In the genomic region with DNA sequence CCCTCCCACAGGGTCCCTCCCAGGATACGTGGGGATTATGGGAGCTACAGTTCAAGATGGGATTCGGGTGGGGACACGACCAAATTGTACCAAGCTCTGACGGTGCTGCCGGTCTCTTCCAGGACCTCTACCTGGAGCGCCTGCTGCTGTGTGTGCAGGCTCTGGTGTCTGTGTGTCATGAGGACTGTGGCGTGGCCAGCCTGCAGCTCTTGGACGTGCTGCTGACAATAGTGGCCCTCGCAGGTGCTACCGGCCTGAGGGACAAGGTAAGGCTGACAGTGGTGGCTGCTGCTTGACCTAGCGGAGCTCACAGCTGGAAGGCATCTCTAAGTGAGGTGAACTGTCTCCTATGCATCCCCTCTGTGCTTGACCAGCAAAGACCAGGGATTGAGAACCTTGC, we compare ENCODE assay signal across 36 cellular contexts.
"Had no signal": no experiment of that assay in that cellular context is flagged by ENCODE, and none has a peak within 500 bp of the region (broad histone marks: within the 10 kb centered on the region; RNA-seq: fewer than 3 reads in every experiment).

No MANE protein-coding gene starts in this region.

- FAIRE-seq: bronchial epithelial cell, TTC549 had no signal

- H3K4me3 Mint-ChIP-seq: activated B cell treated with CpG ODN at 0.5 μM for 24 hours; activated CD4-positive, alpha-beta memory T cell treated with anti-CD3 and anti-CD28 coated beads for 36 hours; activated CD4-positive, alpha-beta T cell treated with anti-CD3 and anti-CD28 coated beads, Interleukin-2, amount 10 ng/mL, durations not matched to agents 24 days and 14 days; activated CD8-positive, alpha-beta T cell treated with anti-CD3 and anti-CD28 coated beads for 36 hours; activated naive CD8-positive, alpha-beta T cell treated with anti-CD3 and anti-CD28 coated beads for 36 hours; activated T-cell treated with anti-CD3 and anti-CD28 coated beads, Interleukin-2, amount 50 U/mL, for 4 hours; activated T-cell treated with anti-CD3 and anti-CD28 coated beads, Interleukin-2, amount 50 U/mL, for 72 hours; activated T-helper 1 cell treated with anti-CD3 and anti-CD28 coated beads, Interleukin-12 subunit alpha, Interleukin-12 subunit beta, Interleukin-2, Interleukin-4 antibody, amounts not matched to agents 30 ng/mL and 10 ng/mL and 1 ng/mL, durations not matched to agents 14 hours and 24 hours and 36 hours; activated T-helper 17 cell treated with anti-CD3 and anti-CD28 coated beads, Interleukin-2, amount 50 U/mL, for 72 hours; brain; central memory CD8-positive, alpha-beta T cell; T-helper 1 cell treated with Interleukin-12 subunit alpha and Interleukin-12 subunit beta and Interleukin-4 antibody, amounts not matched to agents 30 μg/mL and 1 μg/mL, for 36 hours; T-helper 2 cell treated with Interferon-gamma antibody and Interleukin-4, amounts not matched to agents 5 μg/mL and 100 μg/mL, for 36 hours had no signal

- H3K27ac Mint-ChIP-seq: activated B cell treated with CpG ODN at 0.5 μM for 24 hours; activated CD4-positive, alpha-beta memory T cell treated with anti-CD3 and anti-CD28 coated beads for 36 hours; activated CD4-positive, alpha-beta T cell treated with anti-CD3 and anti-CD28 coated beads, Interleukin-2, amount 10 ng/mL, durations not matched to agents 24 days and 14 days; activated CD8-positive, alpha-beta T cell treated with anti-CD3 and anti-CD28 coated beads for 36 hours; activated naive CD8-positive, alpha-beta T cell treated with anti-CD3 and anti-CD28 coated beads for 36 hours; activated T-cell treated with anti-CD3 and anti-CD28 coated beads, Interleukin-2, amount 50 U/mL, for 72 hours; activated T-helper 1 cell treated with anti-CD3 and anti-CD28 coated beads, Interleukin-12 subunit alpha, Interleukin-12 subunit beta, Interleukin-2, Interleukin-4 antibody, amounts not matched to agents 30 ng/mL and 10 ng/mL and 1 ng/mL, durations not matched to agents 14 hours and 24 hours and 36 hours; activated T-helper 17 cell treated with anti-CD3 and anti-CD28 coated beads, Interleukin-2, amount 50 U/mL, for 72 hours; T-helper 1 cell treated with Interleukin-12 subunit alpha and Interleukin-12 subunit beta and Interleukin-4 antibody, amounts not matched to agents 30 μg/mL and 1 μg/mL, for 36 hours; T-helper 2 cell treated with Interferon-gamma antibody and Interleukin-4, amounts not matched to agents 5 μg/mL and 100 μg/mL, for 36 hours had no signal

- H3K4me1 ChIP-seq: adrenal gland had no signal

- H3K27me3 ChIP-seq: adrenal gland, cardiac muscle cell had no signal

- DNase-seq: activated B cell treated with CpG ODN at 0.5 μM for 24 hours; activated CD4-positive, alpha-beta memory T cell treated with anti-CD3 and anti-CD28 coated beads for 36 hours; activated CD4-positive, alpha-beta T cell treated with anti-CD3 and anti-CD28 coated beads for 4 hours; activated CD4-positive, alpha-beta T cell treated with anti-CD3 and anti-CD28 coated beads, Interleukin-2, amount 10 ng/mL, durations not matched to agents 24 days and 14 days; activated CD4-positive, alpha-beta T cell treated with anti-CD3 and anti-CD28 coated beads, Interleukin-2, amount 50 U/mL, for 1 hour; activated CD4-positive, alpha-beta T cell treated with anti-CD3 and anti-CD28 coated beads, Interleukin-2, amount 50 U/mL, for 4 hours; activated CD4-positive, CD25-positive, alpha-beta regulatory T cell treated with anti-CD3 and anti-CD28 coated beads, Interleukin-2, amount 50 U/mL, for 72 hours; activated CD8-positive, alpha-beta memory T cell treated with anti-CD3 and anti-CD28 coated beads, Interleukin-2, amount 50 U/mL, for 4 hours; activated CD8-positive, alpha-beta T cell treated with anti-CD3 and anti-CD28 coated beads for 36 hours; activated effector memory CD4-positive, alpha-beta T cell treated with anti-CD3 and anti-CD28 coated beads, Interleukin-2, amount 50 U/mL, for 16 hours; activated gamma-delta T cell treated with Interleukin-2 at 50 U/mL for 16 hours; activated naive CD4-positive, alpha-beta T cell treated with anti-CD3 and anti-CD28 coated beads, Interleukin-2, amount 50 U/mL, for 16 hours; activated naive CD4-positive, alpha-beta T cell treated with Interleukin-2 at 50 U/mL for 16 hours; activated naive CD8-positive, alpha-beta T cell treated with anti-CD3 and anti-CD28 coated beads for 36 hours; activated T-cell treated with anti-CD3 and anti-CD28 coated beads for 4 hours; activated T-cell treated with anti-CD3 and anti-CD28 coated beads, Interleukin-2, amount 50 U/mL, for 1 hour; activated T-cell treated with anti-CD3 and anti-CD28 coated beads, Interleukin-2, amount 50 U/mL, for 4 hours; activated T-cell treated with anti-CD3 and anti-CD28 coated beads, Interleukin-2, amount 50 U/mL, for 72 hours; adrenal gland; amniotic stem cell; caudate nucleus; cerebellar nuclear complex; T-helper 1 cell; T-helper 2 cell; T-helper 9 cell had no signal

- H3K36me3 Mint-ChIP-seq: activated naive CD4-positive, alpha-beta T cell treated with anti-CD3 and anti-CD28 coated beads, Interleukin-2, amount 50 U/mL, for 72 hours had no signal

- H3K9me3 Mint-ChIP-seq: activated B cell treated with CpG ODN at 0.5 μM for 24 hours; activated CD4-positive, alpha-beta memory T cell treated with anti-CD3 and anti-CD28 coated beads for 36 hours; activated CD4-positive, alpha-beta T cell treated with anti-CD3 and anti-CD28 coated beads, Interleukin-2, amount 10 ng/mL, durations not matched to agents 24 days and 14 days; activated CD8-positive, alpha-beta T cell treated with anti-CD3 and anti-CD28 coated beads for 36 hours; activated naive CD4-positive, alpha-beta T cell treated with anti-CD3 and anti-CD28 coated beads, Interleukin-2, amount 50 U/mL, for 72 hours; activated naive CD8-positive, alpha-beta T cell treated with anti-CD3 and anti-CD28 coated beads for 36 hours; activated T-cell treated with anti-CD3 and anti-CD28 coated beads, Interleukin-2, amount 50 U/mL, for 4 hours; activated T-cell treated with anti-CD3 and anti-CD28 coated beads, Interleukin-2, amount 50 U/mL, for 72 hours; activated T-helper 1 cell treated with anti-CD3 and anti-CD28 coated beads, Interleukin-12 subunit alpha, Interleukin-12 subunit beta, Interleukin-2, Interleukin-4 antibody, amounts not matched to agents 30 ng/mL and 10 ng/mL and 1 ng/mL, durations not matched to agents 14 hours and 24 hours and 36 hours; activated T-helper 17 cell treated with anti-CD3 and anti-CD28 coated beads, Interleukin-2, amount 50 U/mL, for 72 hours; central memory CD8-positive, alpha-beta T cell; T-helper 1 cell treated with Interleukin-12 subunit alpha and Interleukin-12 subunit beta and Interleukin-4 antibody, amounts not matched to agents 30 μg/mL and 1 μg/mL, for 36 hours; T-helper 2 cell treated with Interferon-gamma antibody and Interleukin-4, amounts not matched to agents 5 μg/mL and 100 μg/mL, for 36 hours had no signal

- H3K27ac ChIP-seq: adrenal gland, cardiac muscle cell, VCaP had no signal

- H3K27me3 Mint-ChIP-seq: activated B cell treated with CpG ODN at 0.5 μM for 24 hours; activated CD4-positive, alpha-beta memory T cell treated with anti-CD3 and anti-CD28 coated beads for 36 hours; activated CD4-positive, alpha-beta T cell treated with anti-CD3 and anti-CD28 coated beads, Interleukin-2, amount 10 ng/mL, durations not matched to agents 24 days and 14 days; activated CD8-positive, alpha-beta T cell treated with anti-CD3 and anti-CD28 coated beads for 36 hours; activated naive CD8-positive, alpha-beta T cell treated with anti-CD3 and anti-CD28 coated beads for 36 hours; activated T-helper 17 cell treated with anti-CD3 and anti-CD28 coated beads, Interleukin-2, amount 50 U/mL, for 72 hours; brain; central memory CD8-positive, alpha-beta T cell had no signal

- ATAC-seq: activated CD8-positive, alpha-beta T cell treated with anti-CD3 and anti-CD28 coated beads for 36 hours; activated naive CD4-positive, alpha-beta T cell treated with anti-CD3 and anti-CD28 coated beads, Interleukin-2, amount 50 U/mL, for 72 hours; activated T-cell treated with anti-CD3 and anti-CD28 coated beads, Interleukin-2, amount 50 U/mL, for 4 hours; activated T-cell treated with anti-CD3 and anti-CD28 coated beads, Interleukin-2, amount 50 U/mL, for 72 hours; activated T-helper 17 cell treated with anti-CD3 and anti-CD28 coated beads, Interleukin-2, amount 50 U/mL, for 72 hours had no signal

- H3K4me1 Mint-ChIP-seq: activated B cell treated with CpG ODN at 0.5 μM for 24 hours; activated CD4-positive, alpha-beta T cell treated with anti-CD3 and anti-CD28 coated beads, Interleukin-2, amount 10 ng/mL, durations not matched to agents 24 days and 14 days; activated naive CD8-positive, alpha-beta T cell treated with anti-CD3 and anti-CD28 coated beads for 36 hours; activated T-helper 17 cell treated with anti-CD3 and anti-CD28 coated beads, Interleukin-2, amount 50 U/mL, for 72 hours; brain; central memory CD8-positive, alpha-beta T cell had no signal

- H3K4me3 ChIP-seq: adrenal gland, cardiac muscle cell had no signal

- H3K9me3 ChIP-seq: adrenal gland had no signal
